Comparison of ENCODE assay signal across 14 cellular contexts in the genomic region with DNA sequence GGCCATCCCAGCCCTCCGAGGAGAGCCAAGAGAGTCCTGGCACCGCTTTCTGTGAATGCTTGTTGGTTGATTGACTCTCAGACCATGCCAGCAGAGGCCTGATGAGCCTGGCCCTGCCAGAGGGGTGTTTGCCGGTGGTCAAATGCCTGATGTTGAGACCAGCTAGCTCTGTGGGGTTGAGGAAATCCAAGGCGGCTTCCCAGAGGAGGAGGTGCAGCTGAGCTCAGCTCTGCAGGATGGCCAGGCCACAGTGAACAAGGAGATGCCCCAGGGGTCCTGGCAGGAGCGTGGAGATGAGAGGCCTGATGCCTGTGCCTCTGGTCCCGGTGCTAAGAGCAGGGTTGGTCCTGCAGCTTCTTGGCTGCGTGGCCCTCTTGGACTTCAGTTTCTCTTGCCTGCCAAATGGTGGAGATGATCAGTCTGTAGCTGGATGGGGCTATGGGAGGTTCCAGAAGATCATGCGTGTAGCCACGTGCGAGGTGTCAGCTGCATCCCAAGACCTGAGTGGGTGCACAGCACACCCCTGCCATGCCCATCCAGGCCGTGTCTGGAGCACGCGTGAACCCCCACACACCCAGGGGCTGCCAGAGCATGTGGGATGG. TPM values are rescaled to one million over a fixed set of nuclear protein-coding genes. Genes with fewer than 3 reads are reported as not detected.
DNase-seq lines count a peak whose midpoint lies in the region; ATAC-seq and TF ChIP-seq lines count a peak whose summit lies in the region.
"Had no signal": no experiment of that assay in that cellular context is flagged by ENCODE, and none has a peak within 500 bp of the region (broad histone marks: within the 10 kb centered on the region; RNA-seq: fewer than 3 reads in every experiment).

No MANE protein-coding gene starts in this region.

- no peaks in the 10 kb centered on the region for H3K36me3 Mint-ChIP-seq in activated CD4-positive, alpha-beta memory T cell treated with anti-CD3 and anti-CD28 coated beads, Interleukin-2, amount 10 ng/mL, durations not matched to agents 7 days and 5 days (ENCODE audit: low read depth)

- H3K4me1 ChIP-seq in Panc1 (ENCODE audit: control insufficient read depth, insufficient read depth, low read length), result peaks cover 51% of the 10 kb centered on the region
- peaks cover 76 to 100% (median 100%) of the 10 kb centered on the region in 4 donors for H3K4me1 ChIP-seq in esophagus muscularis mucosa
- peaks cover 36% of the 10 kb centered on the region for H3K4me1 ChIP-seq in osteoblast (ENCODE audit: insufficient read depth, low read length)
- H3K4me1 ChIP-seq in upper lobe of right lung, result peaks cover 62% of the 10 kb centered on the region

- CTCF ChIA-PET in Panc1 (lab: Charles Lee), result no interaction called here
- CTCF ChIA-PET in activated CD4-positive, alpha-beta memory T cell treated with anti-CD3 and anti-CD28 coated beads, Interleukin-2, amount 10 ng/mL, durations not matched to agents 7 days and 5 days (lab: Charles Lee), result interaction anchor here (0.5 to 0.7 kb wide), 2 partner anchors 48 to 735 kb away, joined by 3 to 4 read pairs; no protein-coding TSS in a partner anchor

- H3K9me3 ChIP-seq in Panc1 (ENCODE audit: control insufficient read depth, insufficient read depth, low read depth, low read length), result no peaks in the 10 kb centered on the region
- no peaks in the 10 kb centered on the region for H3K9me3 ChIP-seq in esophagus muscularis mucosa
- H3K9me3 ChIP-seq in osteoblast (ENCODE audit: low read depth, low read length), result no peaks in the 10 kb centered on the region
- H3K9me3 ChIP-seq in upper lobe of right lung, result no peaks in the 10 kb centered on the region

- peak; percentile 14 for ATAC-seq in Panc1
- no peak for ATAC-seq in upper lobe of right lung

- H3K36me3 ChIP-seq in Panc1 (ENCODE audit: control insufficient read depth, insufficient read depth, low read length) (no peaks in the 10 kb centered on the region), esophagus muscularis mucosa (peaks cover 11 to 35% (median 25%) of the 10 kb centered on the region in 4 donors), osteoblast (ENCODE audit: insufficient read depth, low read length) (peaks cover 23% of the 10 kb centered on the region), upper lobe of right lung (peaks cover 25% of the 10 kb centered on the region)

- in situ Hi-C loops in Panc1 (cut with HindIII; ENCODE audit: low pct_unique_long_range_greater_than_20kb, low sequenced_read_pairs), result no loop called here

- H3K27ac Mint-ChIP-seq in activated CD4-positive, alpha-beta memory T cell treated with anti-CD3 and anti-CD28 coated beads, Interleukin-2, amount 10 ng/mL, durations not matched to agents 7 days and 5 days, result no peak overlapping the region

- H3K9me3 Mint-ChIP-seq in activated CD4-positive, alpha-beta memory T cell treated with anti-CD3 and anti-CD28 coated beads, Interleukin-2, amount 10 ng/mL, durations not matched to agents 7 days and 5 days, result no peaks in the 10 kb centered on the region
- H3K9me3 Mint-ChIP-seq: neural crest cell; T-helper 2 cell treated with Interferon-gamma antibody and Interleukin-4, amounts not matched to agents 5 μg/mL and 100 μg/mL, for 36 hours had no signal

- H3K4me3 ChIP-seq in Panc1 (ENCODE audit: low read depth in 2 of 2, low read length in 2 of 2) (no peak overlapping the region), esophagus muscularis mucosa (peak overlapping the region; percentile 9 to 32 (median 18)), osteoblast (ENCODE audit: insufficient read depth, low read length) (no peak overlapping the region), upper lobe of right lung (no peak overlapping the region)
- H3K4me3 ChIP-seq: PC-9 had no signal

- H3K27me3 ChIP-seq in Panc1 (ENCODE audit: control insufficient read depth, insufficient read depth, low read length) (no peaks in the 10 kb centered on the region), esophagus muscularis mucosa (no peaks in the 10 kb centered on the region), osteoblast (ENCODE audit: insufficient read depth, low read length) (no peaks in the 10 kb centered on the region), upper lobe of right lung (no peaks in the 10 kb centered on the region)

- 67% methylated on average over 2 of the region's 13 CpGs for WGBS in esophagus muscularis mucosa

- no TSS peak for BruUV-seq in Panc1 (replicated peaks; lab: Mats Ljungman, UMichigan)

- POLR2A ChIA-PET in Panc1 (lab: Charles Lee), result interaction anchor here (0.6 kb wide), 1 partner anchor 14 kb away, joined by 16 read pairs; no protein-coding TSS in a partner anchor
- POLR2A ChIA-PET in activated CD4-positive, alpha-beta memory T cell treated with anti-CD3 and anti-CD28 coated beads, Interleukin-2, amount 10 ng/mL, durations not matched to agents 7 days and 5 days (lab: Charles Lee), result interaction anchor here (1.1 kb wide), 1 partner anchor 51 kb away, joined by 3 read pairs; no protein-coding TSS in a partner anchor

- H3K79me2 ChIP-seq in osteoblast (ENCODE audit: insufficient read depth, low read length), result peaks cover 93% of the 10 kb centered on the region

- no peak for TF ChIP-seq POLR2A in esophagus muscularis mucosa (IDR thresholded peaks at IDR 0.05; ENCODE audit: low read depth)

- peaks cover 10% of the 10 kb centered on the region for H3K4me1 Mint-ChIP-seq in activated CD4-positive, alpha-beta memory T cell treated with anti-CD3 and anti-CD28 coated beads, Interleukin-2, amount 10 ng/mL, durations not matched to agents 7 days and 5 days
- H3K4me1 Mint-ChIP-seq: neural crest cell had no signal

- H3K27ac ChIP-seq in Panc1 (ENCODE audit: low read length) (peak overlapping the region; percentile 39; the same call in 1 of the 2 replicates), esophagus muscularis mucosa (replicated peaks in 1 of 4) (peak overlapping the region; percentile 98 to 100 (median 100)), osteoblast (ENCODE audit: low read depth, low read length) (no peak overlapping the region), upper lobe of right lung (peak overlapping the region; percentile 8)
- H3K27ac ChIP-seq: PC-9 had no signal

- TF ChIP-seq CTCF in Panc1 (IDR thresholded peaks at IDR 0.05) (no peak), esophagus muscularis mucosa (IDR thresholded peaks at IDR 0.05) (no peak), osteoblast (IDR thresholded peaks at IDR 0.05; ENCODE audit: extremely low read depth, low read depth, low read length) (no peak), upper lobe of right lung (IDR thresholded peaks at IDR 0.05) (no peak)

- H3K27me3 Mint-ChIP-seq in activated CD4-positive, alpha-beta memory T cell treated with anti-CD3 and anti-CD28 coated beads, Interleukin-2, amount 10 ng/mL, durations not matched to agents 7 days and 5 days, result no peaks in the 10 kb centered on the region

- intact Hi-C loops in Panc1 (cut with micrococcal nuclease; ENCODE audit: unreplicated experiment) (no loop called here), esophagus muscularis mucosa (cut with DNase I) (no loop called here), upper lobe of right lung (cut with DNase I) (no loop called here)

- H2AFZ ChIP-seq in osteoblast (ENCODE audit: low read length), result no peak overlapping the region
- H2AFZ ChIP-seq: PC-9 had no signal

- H3K4me3 Mint-ChIP-seq in activated CD4-positive, alpha-beta memory T cell treated with anti-CD3 and anti-CD28 coated beads, Interleukin-2, amount 10 ng/mL, durations not matched to agents 7 days and 5 days, result no peak overlapping the region
- H3K4me3 Mint-ChIP-seq: neural crest cell; T-helper 2 cell treated with Interferon-gamma antibody and Interleukin-4, amounts not matched to agents 5 μg/mL and 100 μg/mL, for 36 hours had no signal

- peaks cover 68% of the 10 kb centered on the region for H4K20me1 ChIP-seq in osteoblast (ENCODE audit: insufficient read depth, low read length)

- DNase-seq in Panc1 (ENCODE audit: low read depth, low spot score), result no peak
- DNase-seq in esophagus muscularis mucosa (ENCODE audit: extremely low spot score), result no peak
- DNase-seq in osteoblast (ENCODE audit: insufficient read length, low spot score, missing footprints), result peak; percentile 93
- no peak for DNase-seq in upper lobe of right lung
- no peak for DNase-seq in NCI-H524 treated with DMSO at 0.1 percent for 48 hours (lab: John Stamatoyannopoulos, UW)
- no peak for DNase-seq in A172 (ENCODE audit: low spot score)
- no peak for DNase-seq in activated CD4-positive, alpha-beta memory T cell treated with anti-CD3 and anti-CD28 coated beads, Interleukin-2, amount 10 ng/mL, durations not matched to agents 7 days and 5 days
- DNase-seq: activated CD4-positive, alpha-beta T cell treated with anti-CD3 and anti-CD28 coated beads, Interleukin-2, amount 50 U/mL, for 4 hours; activated naive CD4-positive, alpha-beta T cell treated with Interleukin-2 at 50 U/mL for 16 hours; left cardiac atrium; NCI-H2227 treated with DMSO at 0.1 percent for 48 hours; PC-9 had no signal

- TF ChIP-seq EP300 in esophagus muscularis mucosa (IDR thresholded peaks at IDR 0.05), result no peak

- H3K4me2 ChIP-seq in osteoblast (ENCODE audit: insufficient read depth, low read length), result no peak overlapping the region
- H3K4me2 ChIP-seq: PC-9 had no signal

RNA-seq across cellular contexts. Expression of a gene that starts 16.8 kb away (rescaled TPM):
- total RNA-seq in Panc1 (2021; ENCODE audit: unreplicated experiment), result 120 TPM
- polyA plus RNA-seq in Panc1 (2012; ENCODE audit: insufficient read length), result 56.0 TPM
- total RNA-seq in esophagus muscularis mucosa, result 100 to 1,000 TPM; 165 to 297 (median 211) TPM
- total RNA-seq in osteoblast, result 57.2 and 61.2 TPM in 2 replicates
- 150 TPM for total RNA-seq in upper lobe of right lung
- total RNA-seq in A172 (2014; rRNA removed; shearing (Covaris generic)), result 26.2 and 32.5 TPM in 2 replicates
- total RNA-seq in activated CD4-positive, alpha-beta memory T cell treated with anti-CD3 and anti-CD28 coated beads, Interleukin-2, amount 10 ng/mL, durations not matched to agents 7 days and 5 days, result 10 to 100 TPM; 12.6 to 13.1 TPM

Comparison
In these comparisons a context has a peak if more than half of its experiments do, and no peak if none do; other contexts are left out.
1. H3K4me3 ChIP-seq: peak in esophagus muscularis mucosa (4 of 4); none in Panc1 (0 of 2), osteoblast (single experiment) and upper lobe of right lung (single experiment).